ENCODE assay signal across 7 cellular contexts in the genomic region with DNA sequence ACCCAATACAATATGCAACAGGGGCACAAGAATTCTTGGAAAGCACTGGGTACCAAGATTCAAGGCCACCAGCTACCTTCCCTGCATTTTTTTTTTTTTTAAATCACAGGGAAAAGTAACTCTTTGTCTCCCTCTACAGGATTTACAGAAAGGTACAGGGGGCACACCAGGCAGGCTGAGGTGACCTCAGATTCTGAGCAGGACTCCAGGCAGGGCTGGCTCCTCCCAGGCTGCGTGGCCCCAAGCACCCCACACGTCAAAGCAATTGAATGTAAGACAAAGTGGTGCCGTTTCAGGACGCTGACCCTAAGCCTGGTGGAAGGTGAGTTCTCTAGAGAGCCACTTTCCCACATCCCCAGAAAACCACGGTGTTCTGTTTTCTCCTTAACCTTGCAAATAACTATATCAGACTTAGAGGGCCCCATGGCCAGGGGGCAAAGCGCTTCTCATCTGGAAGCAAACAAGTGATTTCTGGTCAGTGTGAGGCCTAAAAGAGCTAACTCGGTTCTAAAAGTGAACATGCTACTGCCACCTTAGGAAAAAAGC.
DNase-seq lines count a peak whose midpoint lies in the region; ATAC-seq and TF ChIP-seq lines count a peak whose summit lies in the region.

No MANE protein-coding gene starts in this region.

- peak; percentile 85 for TF ChIP-seq CTCF in activated CD8-positive, alpha-beta T cell treated with anti-CD3 and anti-CD28 coated beads for 36 hours (IDR thresholded peaks at IDR 0.05)

- no peaks in the 10 kb centered on the region for H3K9me3 Mint-ChIP-seq in activated CD8-positive, alpha-beta T cell treated with anti-CD3 and anti-CD28 coated beads for 36 hours

- no peaks in the 10 kb centered on the region for H3K27me3 Mint-ChIP-seq in activated CD8-positive, alpha-beta T cell treated with anti-CD3 and anti-CD28 coated beads for 36 hours

- DNase-seq in DMS153 treated with DMSO at 0.1 percent for 48 hours (lab: John Stamatoyannopoulos, UW; ENCODE audit: unreplicated experiment) (peak; percentile 62), NCI-H1105 treated with DMSO at 0.1 percent for 48 hours (lab: John Stamatoyannopoulos, UW) (peak; percentile 58), glomerular visceral epithelial cell (ENCODE audit: extremely low spot score) (peak; percentile 61), pons (ENCODE audit: low spot score) (peak; percentile 9)
- peak; percentile 56 for DNase-seq in activated CD8-positive, alpha-beta T cell treated with anti-CD3 and anti-CD28 coated beads for 36 hours

- H3K4me1 Mint-ChIP-seq in activated CD8-positive, alpha-beta T cell treated with anti-CD3 and anti-CD28 coated beads for 36 hours (ENCODE audit: low read depth): no peaks in the 10 kb centered on the region

- intact Hi-C loops in activated CD8-positive, alpha-beta T cell treated with anti-CD3 and anti-CD28 coated beads for 36 hours (cut with micrococcal nuclease): no loop called here

- CTCF ChIA-PET in activated CD8-positive, alpha-beta T cell treated with anti-CD3 and anti-CD28 coated beads for 36 hours (lab: Charles Lee): interaction anchor here (0.6 to 4.4 kb wide), 9 partner anchors 9 to 832 kb away, joined by 3 to 28 read pairs (median 4); no protein-coding TSS in a partner anchor

- H3K27ac Mint-ChIP-seq in activated CD8-positive, alpha-beta T cell treated with anti-CD3 and anti-CD28 coated beads for 36 hours: no peak overlapping the region

- POLR2A ChIA-PET in activated CD8-positive, alpha-beta T cell treated with anti-CD3 and anti-CD28 coated beads for 36 hours (lab: Charles Lee): interaction anchor here (0.6 kb wide), 1 partner anchor 8 kb away, joined by 4 read pairs; no protein-coding TSS in a partner anchor

- no peak overlapping the region for H3K4me3 Mint-ChIP-seq in activated CD8-positive, alpha-beta T cell treated with anti-CD3 and anti-CD28 coated beads for 36 hours

- peak; percentile 56 for ATAC-seq in GM21515 (IDR thresholded peaks at IDR 0.05; ENCODE audit: unreplicated experiment)
- ATAC-seq in activated CD8-positive, alpha-beta T cell treated with anti-CD3 and anti-CD28 coated beads for 36 hours: peak; percentile 100
- no peak for ATAC-seq in GM21390 (IDR thresholded peaks at IDR 0.05; ENCODE audit: unreplicated experiment)

- H3K36me3 Mint-ChIP-seq in activated CD8-positive, alpha-beta T cell treated with anti-CD3 and anti-CD28 coated beads for 36 hours (ENCODE audit: low read depth): no peaks in the 10 kb centered on the region

Comparison
In these comparisons a context has a peak if more than half of its experiments do, and no peak if none do; other contexts are left out.
1. DNase-seq: peak in every context shown above with its lines; median percentile 62 in DMS153 treated with DMSO at 0.1 percent for 48 hours; 61 in glomerular visceral epithelial cell; 58 in NCI-H1105 treated with DMSO at 0.1 percent for 48 hours; 56 in activated CD8-positive, alpha-beta T cell treated with anti-CD3 and anti-CD28 coated beads for 36 hours; 9 in pons.